ENCODE assay signal across 10 cellular contexts in the genomic region with DNA sequence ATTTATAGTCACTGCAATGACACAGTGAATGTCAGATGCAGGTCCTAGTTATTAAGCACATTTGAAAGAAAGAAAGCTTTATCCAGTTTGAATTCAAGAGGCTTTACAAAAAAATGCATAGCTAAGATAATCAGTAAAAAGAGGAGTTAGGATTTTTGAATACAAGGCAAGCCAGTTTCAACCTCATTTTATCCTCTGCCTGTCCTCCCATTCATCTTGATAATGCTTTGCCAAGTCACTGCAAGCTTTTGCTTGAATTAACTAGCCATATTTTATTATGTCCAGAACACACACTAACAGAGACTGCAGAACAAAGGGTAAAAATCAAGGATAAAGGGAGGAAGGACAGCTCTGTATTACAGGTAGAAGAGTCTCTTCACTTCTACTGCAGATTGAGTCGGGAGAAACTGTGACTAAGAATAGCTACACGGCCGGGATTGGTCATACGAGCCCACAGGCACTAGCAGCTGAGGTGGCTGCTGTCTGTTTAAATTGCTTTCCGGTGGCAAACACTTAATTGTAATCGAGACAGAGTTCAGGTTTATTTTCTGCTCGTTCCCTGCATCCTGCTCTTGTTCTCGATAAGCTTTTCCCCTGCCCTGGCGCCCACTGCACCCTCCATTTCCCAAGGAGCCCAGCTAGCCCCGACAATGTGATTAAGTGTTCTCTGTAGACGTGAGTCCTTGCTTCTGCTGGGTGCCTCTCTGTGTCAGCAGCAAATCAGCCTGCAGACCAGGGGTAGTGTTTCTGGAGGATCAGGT. TPM values are rescaled to one million over a fixed set of nuclear protein-coding genes. Genes with fewer than 3 reads are reported as not detected.
DNase-seq lines count a peak whose midpoint lies in the region; ATAC-seq, FAIRE-seq and TF ChIP-seq lines count a peak whose summit lies in the region.
"Had no signal": no experiment of that assay in that cellular context is flagged by ENCODE, and none has a peak within 500 bp of the region (broad histone marks: within the 10 kb centered on the region; RNA-seq: fewer than 3 reads in every experiment).

No MANE protein-coding gene starts in this region.

- H2BK12ac ChIP-seq in H1 (ENCODE audit: low read depth, low read length), result no peak overlapping the region

- no peak overlapping the region for H3K27ac ChIP-seq in H1 (ENCODE audit: low read depth, low read length)
- no peak overlapping the region for H3K27ac ChIP-seq in pancreas
- no peak overlapping the region for H3K27ac ChIP-seq in CD8-positive, alpha-beta T cell (ENCODE audit: low read depth, low read length)
- H3K27ac ChIP-seq: heart left ventricle had no signal

- no peak overlapping the region for H3K27ac Mint-ChIP-seq in HFFc6
- no peak overlapping the region for H3K27ac Mint-ChIP-seq in activated CD4-positive, alpha-beta memory T cell treated with anti-CD3 and anti-CD28 coated beads for 36 hours
- no peak overlapping the region for H3K27ac Mint-ChIP-seq in CD8-positive, alpha-beta T cell
- H3K27ac Mint-ChIP-seq: activated naive CD4-positive, alpha-beta T cell treated with anti-CD3 and anti-CD28 coated beads, Interleukin-2, amount 10 ng/mL, durations not matched to agents 7 days and 5 days had no signal

- DNase-seq in HFFc6 (peak; percentile 3), NCI-H2227 treated with DMSO at 0.1 percent for 48 hours (lab: John Stamatoyannopoulos, UW) (peak; percentile 37), H1 (ENCODE audit: low read depth in 1 of 2, low spot score in 2 of 2) (no peak), pancreas (no peak)
- DNase-seq in activated CD4-positive, alpha-beta memory T cell treated with anti-CD3 and anti-CD28 coated beads for 36 hours, result no peak
- DNase-seq in CD8-positive, alpha-beta T cell, result no peak
- DNase-seq: activated naive CD4-positive, alpha-beta T cell treated with anti-CD3 and anti-CD28 coated beads, Interleukin-2, amount 10 ng/mL, durations not matched to agents 7 days and 5 days; heart left ventricle had no signal

- TF ChIP-seq RAD21 in H1 (IDR thresholded peaks at IDR 0.05 in 1 of 2, conservative IDR thresholded peaks at IDR 0.05 in 1 of 2; ENCODE audit: low read depth in 2 of 2, low read length in 2 of 2), result no peak

- TF ChIP-seq CTCF in HFFc6 (IDR thresholded peaks at IDR 0.05) (no peak), H1 (IDR thresholded peaks at IDR 0.05; ENCODE audit: control extremely low read depth in 1 of 3, insufficient read depth in 1 of 3, low read depth in 1 of 3, low read length in 3 of 3) (no peak), pancreas (IDR thresholded peaks at IDR 0.05) (no peak)
- no peak for TF ChIP-seq CTCF in CD8-positive, alpha-beta T cell (IDR thresholded peaks at IDR 0.05)

- H3K4me3 Mint-ChIP-seq in HFFc6, result peak overlapping the region; percentile 22; the same call in 1 of the 2 replicates
- no peak overlapping the region for H3K4me3 Mint-ChIP-seq in activated CD4-positive, alpha-beta memory T cell treated with anti-CD3 and anti-CD28 coated beads for 36 hours
- H3K4me3 Mint-ChIP-seq in CD8-positive, alpha-beta T cell, result no peak overlapping the region
- H3K4me3 Mint-ChIP-seq: activated naive CD4-positive, alpha-beta T cell treated with anti-CD3 and anti-CD28 coated beads, Interleukin-2, amount 10 ng/mL, durations not matched to agents 7 days and 5 days had no signal

- FAIRE-seq in H1 (lab: Jason Lieb, UNC) (no peak), pancreas (lab: Jason Lieb, UNC) (no peak)

- ATAC-seq in pancreas (peak in 3 of 4 donors; percentile 31 to 59 (median 56)), GM21576 (IDR thresholded peaks at IDR 0.05; ENCODE audit: unreplicated experiment) (no peak), HG02970 (IDR thresholded peaks at IDR 0.05; ENCODE audit: low FRiP score, unreplicated experiment) (no peak)
- ATAC-seq in CD8-positive, alpha-beta T cell, result no peak

- H3K36me3 ChIP-seq in H1 (ENCODE audit: control insufficient read depth in 2 of 4, insufficient read depth in 4 of 4, low read length in 3 of 4) (no peaks in the 10 kb centered on the region), pancreas (no peaks in the 10 kb centered on the region)
- H3K36me3 ChIP-seq in CD8-positive, alpha-beta T cell (ENCODE audit: insufficient read depth, low read length), result no peaks in the 10 kb centered on the region
- H3K36me3 ChIP-seq: heart left ventricle had no signal

- no peaks in the 10 kb centered on the region for H3K27me3 ChIP-seq in H1 (replicated peaks in 1 of 4; ENCODE audit: control insufficient read depth in 3 of 4, extremely low read depth in 1 of 4, insufficient read depth in 3 of 4, low read length in 3 of 4)
- H3K27me3 ChIP-seq in pancreas, result no peaks in the 10 kb centered on the region
- H3K27me3 ChIP-seq in CD8-positive, alpha-beta T cell (ENCODE audit: insufficient read depth, low read length), result no peaks in the 10 kb centered on the region

- no peak overlapping the region for H3K23ac ChIP-seq in H1 (ENCODE audit: insufficient read length)

- no peaks in the 10 kb centered on the region for H3K4me1 ChIP-seq in H1 (replicated peaks in 1 of 4; ENCODE audit: control insufficient read depth in 3 of 4, insufficient read depth in 4 of 4, low read length in 3 of 4)
- no peaks in the 10 kb centered on the region for H3K4me1 ChIP-seq in pancreas
- H3K4me1 ChIP-seq in CD8-positive, alpha-beta T cell (ENCODE audit: insufficient read depth, low read length), result no peaks in the 10 kb centered on the region

- H3K4ac ChIP-seq in H1 (replicated peaks; ENCODE audit: insufficient read length, low read depth, low read length), result no peak overlapping the region

- peaks cover 19% of the 10 kb centered on the region; the same call in 1 of the 2 replicates for H3K9me3 Mint-ChIP-seq in HFFc6
- H3K9me3 Mint-ChIP-seq in activated CD4-positive, alpha-beta memory T cell treated with anti-CD3 and anti-CD28 coated beads for 36 hours, result peaks cover 6% of the 10 kb centered on the region
- H3K9me3 Mint-ChIP-seq in CD8-positive, alpha-beta T cell, result peaks cover 6% of the 10 kb centered on the region

- H4K5ac ChIP-seq in H1 (ENCODE audit: insufficient read length, low read depth, low read length), result no peak overlapping the region

- no peaks in the 10 kb centered on the region for H3K23me2 ChIP-seq in H1 (ENCODE audit: low read depth, low read length)

- no peak overlapping the region for H3K4me2 ChIP-seq in H1 (ENCODE audit: insufficient read depth in 1 of 2, low read depth in 2 of 2, low read length in 2 of 2)

- no peak overlapping the region for H4K91ac ChIP-seq in H1 (replicated peaks; ENCODE audit: insufficient read length, low read length)

- H2BK20ac ChIP-seq in H1 (ENCODE audit: low read length), result no peak overlapping the region

- H3K79me2 ChIP-seq in H1 (ENCODE audit: control insufficient read depth in 1 of 2, insufficient read depth in 2 of 2, low read length in 2 of 2), result no peaks in the 10 kb centered on the region

- H2BK5ac ChIP-seq in H1 (ENCODE audit: low read depth, low read length), result no peak overlapping the region

- no peaks in the 10 kb centered on the region for H3K36me3 Mint-ChIP-seq in HFFc6 (ENCODE audit: low read depth)
- H3K36me3 Mint-ChIP-seq in activated CD4-positive, alpha-beta memory T cell treated with anti-CD3 and anti-CD28 coated beads for 36 hours, result no peaks in the 10 kb centered on the region
- no peaks in the 10 kb centered on the region for H3K36me3 Mint-ChIP-seq in CD8-positive, alpha-beta T cell
- H3K36me3 Mint-ChIP-seq: activated naive CD4-positive, alpha-beta T cell treated with anti-CD3 and anti-CD28 coated beads, Interleukin-2, amount 10 ng/mL, durations not matched to agents 7 days and 5 days had no signal

- no peaks in the 10 kb centered on the region for H3K79me1 ChIP-seq in H1 (ENCODE audit: low read depth, low read length)

- H4K8ac ChIP-seq in H1 (ENCODE audit: extremely low read depth, insufficient read depth, low read length), result peak overlapping the region; percentile 23; the same call in 1 of the 2 replicates

- H3K56ac ChIP-seq in H1 (replicated peaks; ENCODE audit: insufficient read length, low read depth, low read length), result no peak overlapping the region

- POLR2A ChIA-PET in H1 (lab: Charles Lee; ENCODE audit: partially characterized antibody), result no interaction called here
- POLR2A ChIA-PET in activated CD4-positive, alpha-beta memory T cell treated with anti-CD3 and anti-CD28 coated beads for 36 hours (lab: Charles Lee), result no interaction called here
- POLR2A ChIA-PET in CD8-positive, alpha-beta T cell (lab: Charles Lee), result no interaction called here

- CTCF ChIA-PET in H1 (lab: Charles Lee; ENCODE audit: partially characterized antibody), result interaction anchor here (0.5 to 0.7 kb wide), 3 partner anchors 19 to 1060 kb away, joined by 3 read pairs; no protein-coding TSS in a partner anchor
- CTCF ChIA-PET in activated CD4-positive, alpha-beta memory T cell treated with anti-CD3 and anti-CD28 coated beads for 36 hours (lab: Charles Lee), result interaction anchor here (0.7 kb wide), 1 partner anchor 117 kb away, joined by 3 read pairs; no protein-coding TSS in a partner anchor
- CTCF ChIA-PET in CD8-positive, alpha-beta T cell (lab: Charles Lee), result interaction anchor here (0.7 kb wide), 1 partner anchor 53 kb away, joined by 3 read pairs; no protein-coding TSS in a partner anchor

- TF ChIP-seq EP300 in H1 (IDR thresholded peaks at IDR 0.05; ENCODE audit: borderline replicate concordance in 1 of 2, low read depth in 2 of 2, low read length in 2 of 2), result no peak

- peaks cover 3% of the 10 kb centered on the region for H3K27me3 Mint-ChIP-seq in HFFc6 (ENCODE audit: insufficient read depth)
- H3K27me3 Mint-ChIP-seq in activated CD4-positive, alpha-beta memory T cell treated with anti-CD3 and anti-CD28 coated beads for 36 hours, result peaks cover 11% of the 10 kb centered on the region
- peaks cover 23% of the 10 kb centered on the region for H3K27me3 Mint-ChIP-seq in CD8-positive, alpha-beta T cell (ENCODE audit: low read depth)

- H2BK120ac ChIP-seq in H1 (replicated peaks; ENCODE audit: low read depth, low read length), result no peak overlapping the region

- no peaks in the 10 kb centered on the region for H4K20me1 ChIP-seq in H1 (replicated peaks in 1 of 2; ENCODE audit: control insufficient read depth in 1 of 2, insufficient read depth in 2 of 2, low read length in 2 of 2)

- no peak overlapping the region for H3K14ac ChIP-seq in H1 (ENCODE audit: insufficient read length)

- no peak overlapping the region for H2BK15ac ChIP-seq in H1 (ENCODE audit: low read length)

- no peak overlapping the region for H3K9ac ChIP-seq in H1 (replicated peaks in 1 of 4; ENCODE audit: extremely low read depth in 1 of 4, low read depth in 3 of 4, low read length in 3 of 4)

- H3K4me3 ChIP-seq in H1 (ENCODE audit: extremely low read depth in 1 of 4, insufficient read depth in 2 of 4, low read depth in 3 of 4, low read length in 4 of 4), result no peak overlapping the region
- H3K4me3 ChIP-seq in pancreas, result no peak overlapping the region
- H3K4me3 ChIP-seq in CD8-positive, alpha-beta T cell (ENCODE audit: low read depth, low read length), result no peak overlapping the region
- H3K4me3 ChIP-seq: heart left ventricle had no signal

- H3K9me3 ChIP-seq in H1 (ENCODE audit: insufficient read depth in 2 of 2, low read depth in 1 of 2, low read length in 1 of 2), result peaks cover 0 to 9% of the 10 kb centered on the region in 2 experiments; a peak in 2 of 4 replicates
- no peaks in the 10 kb centered on the region for H3K9me3 ChIP-seq in pancreas
- no peaks in the 10 kb centered on the region for H3K9me3 ChIP-seq in CD8-positive, alpha-beta T cell (ENCODE audit: low read length)

- H3K18ac ChIP-seq in H1 (ENCODE audit: extremely low read depth, low read length), result no peak overlapping the region

- H2AK5ac ChIP-seq in H1 (ENCODE audit: low read depth, low read length), result no peak overlapping the region

- peaks cover 11% of the 10 kb centered on the region for H3K4me1 Mint-ChIP-seq in HFFc6 (ENCODE audit: low read depth)
- H3K4me1 Mint-ChIP-seq in activated CD4-positive, alpha-beta memory T cell treated with anti-CD3 and anti-CD28 coated beads for 36 hours (ENCODE audit: low read depth), result no peaks in the 10 kb centered on the region
- no peaks in the 10 kb centered on the region for H3K4me1 Mint-ChIP-seq in CD8-positive, alpha-beta T cell (ENCODE audit: low read depth)
- H3K4me1 Mint-ChIP-seq: activated naive CD4-positive, alpha-beta T cell treated with anti-CD3 and anti-CD28 coated beads, Interleukin-2, amount 10 ng/mL, durations not matched to agents 7 days and 5 days had no signal

- TF ChIP-seq POLR2A in H1 (IDR thresholded peaks at IDR 0.05; ENCODE audit: control extremely low read depth in 1 of 2, low read depth in 2 of 2, low read length in 2 of 2), result no peak

- WGBS in H1 (ENCODE audit: extremely low coverage in 1 of 2, insufficient coverage in 1 of 2, insufficient read length in 1 of 2, insufficient replicate concordance in 2 of 2, low coverage in 1 of 2, low lambda C conversion rate in 2 of 2, missing lambda C conversion rate in 1 of 2), 2 experiments, result 85% methylated on average over 11 of the region's 11 CpGs; no CpG with 5 or more reads in 1 of the 2 experiments
- 20 to 22% methylated on average over 11 of the region's 11 CpGs for WGBS in pancreas, 2 donors

- intact Hi-C loops in pancreas (cut with DNase I), result no loop called here
- intact Hi-C loops in activated CD4-positive, alpha-beta memory T cell treated with anti-CD3 and anti-CD28 coated beads for 36 hours (cut with micrococcal nuclease), result no loop called here
- intact Hi-C loops in CD8-positive, alpha-beta T cell (cut with DNase I, micrococcal nuclease), result no loop called here

- no peak overlapping the region; the same call in 1 of the 2 replicates for H2AFZ ChIP-seq in H1 (ENCODE audit: low read length)

RNA-seq across cellular contexts. Expression of a gene that starts 30.5 kb away (rescaled TPM):
- 1 to 10 TPM; 3.7 to 8.6 (median 7.0) TPM for total RNA-seq in HFFc6 (2021; fragmentation: NEBNext Ultra II Directional; extraction: Animal tissue kit (Norgen Biotek cat#: 25700))
- 79.2 and 84.2 TPM in 2 replicates for total RNA-seq in H1 (2021; fragmentation: NEBNext Ultra II Directional; extraction: Animal tissue kit (Norgen Biotek cat#: 25700))
- polyA plus RNA-seq in H1 (2011; rRNA removed) (10.6 and 14.6 TPM in 2 replicates), pancreas (1 to 10 TPM; 2.7 to 4.7 TPM)
- 27.4 TPM for polyA plus RNA-seq in H1 (2011; cell fraction: cytosol; rRNA removed)
- polyA plus RNA-seq in H1 (2011; cell fraction: nucleus; rRNA removed), result 18.5 TPM
- 48.4 to 56.6 TPM (median 53.9 TPM) in 4 replicates for polyA plus RNA-seq in H1 (2012, experiment 1 of 2)
- 2.0 TPM for polyA plus RNA-seq in H1 (2012, experiment 2 of 2)
- 56.7 TPM for polyA plus RNA-seq in H1 (2013, experiment 1 of 2)
- polyA plus RNA-seq in H1 (2013, experiment 2 of 2), result 58.3 TPM
- polyA minus RNA-seq in H1 (2011; rRNA and poly(A)+ RNA removed), result 20.4 and 30.1 TPM in 2 replicates
- polyA minus RNA-seq in H1 (2011; cell fraction: cytosol; rRNA and poly(A)+ RNA removed), result 32.7 TPM
- polyA minus RNA-seq in H1 (2011; cell fraction: nucleus; rRNA and poly(A)+ RNA removed), result 27.0 TPM
- total RNA-seq in pancreas, result 10 to 100 TPM in 2 of 6 donors, 1 to 10 TPM in 4; 2.4 to 13.2 (median 5.4) TPM
- 1 to 10 TPM; 3.6 to 3.8 TPM for total RNA-seq in activated CD4-positive, alpha-beta memory T cell treated with anti-CD3 and anti-CD28 coated beads for 36 hours
- total RNA-seq in CD8-positive, alpha-beta T cell, result under 1 TPM in 1 of 2 experiments, not detected in 1; 0.03 TPM

Comparison
In these comparisons a context has a peak if more than half of its experiments do, and no peak if none do; other contexts are left out.
1. DNase-seq: peak in HFFc6 (single experiment) and NCI-H2227 treated with DMSO at 0.1 percent for 48 hours (single experiment); none in H1 (0 of 2), pancreas (0 of 6), activated CD4-positive, alpha-beta memory T cell treated with anti-CD3 and anti-CD28 coated beads for 36 hours (single experiment) and CD8-positive, alpha-beta T cell (0 of 7).
2. ATAC-seq: peak in pancreas (3 of 4); none in GM21576 (single experiment), HG02970 (single experiment) and CD8-positive, alpha-beta T cell (single experiment).